8 cellular contexts compared by ENCODE assay signal in genomic region chr6:150491131-150491795, GRCh38.
DNase-seq lines count a peak whose midpoint lies in the region; ATAC-seq lines count a peak whose summit lies in the region.

No MANE protein-coding gene starts in this region.

- H3K9me3 Mint-ChIP-seq in effector memory CD8-positive, alpha-beta T cell, result peaks cover 1 to 9% of the 10 kb centered on the region in 2 donors

- peak; percentile 86 for DNase-seq in Daoy (ENCODE audit: low read depth)
- DNase-seq in HS-5 (ENCODE audit: low read depth), result peak; percentile 63
- peak in 1 of 3 experiments; percentile 4 for DNase-seq in effector memory CD8-positive, alpha-beta T cell
- no peak for DNase-seq in NCI-H526 treated with DMSO at 0.1 percent for 48 hours (lab: John Stamatoyannopoulos, UW)
- no peak for DNase-seq in GOT3 (lab: John Stamatoyannopoulos, UW)
- DNase-seq in cerebellar nuclear complex (lab: John Stamatoyannopoulos, UW), result no peak
- DNase-seq in GF-D8 (lab: John Stamatoyannopoulos, UW), result no peak

- peak overlapping the region; percentile 44 to 78 for H3K27ac Mint-ChIP-seq in effector memory CD8-positive, alpha-beta T cell

- H3K4me1 Mint-ChIP-seq in effector memory CD8-positive, alpha-beta T cell (ENCODE audit: low read depth in 2 of 2), result peaks cover 15 to 19% of the 10 kb centered on the region in 2 donors

- peak overlapping the region; percentile 58 to 64 for H3K4me3 Mint-ChIP-seq in effector memory CD8-positive, alpha-beta T cell

- peak; percentile 89 for ATAC-seq in GM21515 (IDR thresholded peaks at IDR 0.05; ENCODE audit: unreplicated experiment)
- ATAC-seq in effector memory CD8-positive, alpha-beta T cell (replicated peaks), result peak; percentile 91

- peaks cover 0 to 9% of the 10 kb centered on the region in 2 donors for H3K27me3 Mint-ChIP-seq in effector memory CD8-positive, alpha-beta T cell

- peaks cover 4% of the 10 kb centered on the region for H3K36me3 Mint-ChIP-seq in effector memory CD8-positive, alpha-beta T cell (ENCODE audit: insufficient read depth)

Comparison
In these comparisons a context has a peak if more than half of its experiments do, and no peak if none do; other contexts are left out.
1. DNase-seq: peak in Daoy (single experiment) and HS-5 (single experiment); none in NCI-H526 treated with DMSO at 0.1 percent for 48 hours (single experiment), GOT3 (single experiment), cerebellar nuclear complex (0 of 2) and GF-D8 (single experiment).